Comparison of ENCODE assay signal across 25 cellular contexts in the genomic region with DNA sequence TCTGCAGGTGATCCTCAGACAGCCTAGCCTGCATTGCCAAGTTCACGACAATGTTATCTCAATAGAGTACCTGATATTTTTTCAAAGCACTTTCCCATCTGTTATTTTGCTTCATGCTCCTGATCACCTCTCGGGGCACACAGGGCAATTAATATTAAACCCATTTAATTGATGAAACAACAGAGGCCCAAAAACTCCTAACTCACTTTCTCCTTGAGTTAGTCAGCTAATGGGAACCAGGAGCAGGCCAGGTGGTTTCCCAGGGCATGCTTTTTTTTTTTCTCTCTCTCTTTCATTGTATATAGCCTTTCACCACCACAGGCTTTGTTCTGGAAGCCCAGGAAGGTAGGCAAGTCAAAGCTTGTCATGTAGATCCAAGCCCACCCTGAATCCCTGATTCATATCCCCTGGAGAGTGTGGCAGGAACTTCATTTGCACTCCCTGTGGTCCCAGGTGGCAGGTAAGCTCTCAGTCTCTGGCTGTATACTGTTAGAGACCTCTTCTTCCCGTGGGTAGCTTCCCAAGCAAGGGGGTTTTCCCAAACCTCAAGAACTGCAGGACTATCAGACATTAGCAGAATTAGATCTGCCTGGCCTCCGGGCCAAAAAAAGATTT. TPM values are rescaled to one million over a fixed set of nuclear protein-coding genes. Genes with fewer than 3 reads are reported as not detected.
"Had no signal": no experiment of that assay in that cellular context is flagged by ENCODE, and none has a peak within 500 bp of the region (broad histone marks: within the 10 kb centered on the region; RNA-seq: fewer than 3 reads in every experiment).

No MANE protein-coding gene starts in this region.

- H3K27ac Mint-ChIP-seq: activated CD4-positive, alpha-beta memory T cell treated with anti-CD3 and anti-CD28 coated beads for 36 hours; activated CD4-positive, alpha-beta T cell treated with anti-CD3 and anti-CD28 coated beads for 36 hours; activated naive CD8-positive, alpha-beta T cell; activated T-helper 1 cell treated with anti-CD3 and anti-CD28 coated beads, Interleukin-12 subunit alpha, Interleukin-12 subunit beta, Interleukin-2, Interleukin-4 antibody, amounts not matched to agents 30 ng/mL and 10 ng/mL and 1 ng/mL, durations not matched to agents 14 hours and 24 hours and 36 hours; endodermal cell; immature natural killer cell; naive thymus-derived CD4-positive, alpha-beta T cell; stimulated activated naive CD8-positive, alpha-beta T cell treated with anti-CD3 and anti-CD28 coated beads, Interleukin-15, Interleukin-2, amounts not matched to agents 100 ng/mL and 50 ng/mL, for 24 hours; T-helper 2 cell treated with Interferon-gamma antibody and Interleukin-4, amounts not matched to agents 5 μg/mL and 100 μg/mL, for 36 hours had no signal

- H3K27me3 ChIP-seq: heart left ventricle, ovary, transverse colon, uterus had no signal

- ATAC-seq: activated CD4-positive, alpha-beta T cell treated with anti-CD3 and anti-CD28 coated beads for 36 hours; heart left ventricle; naive thymus-derived CD4-positive, alpha-beta T cell; psoas muscle; right cardiac atrium had no signal

- H3K27me3 Mint-ChIP-seq: activated CD4-positive, alpha-beta memory T cell treated with anti-CD3 and anti-CD28 coated beads for 36 hours; activated CD4-positive, alpha-beta T cell treated with anti-CD3 and anti-CD28 coated beads for 36 hours; activated naive CD8-positive, alpha-beta T cell had no signal

- H3K9me3 ChIP-seq: heart left ventricle, ovary, psoas muscle, transverse colon, uterus had no signal

- FAIRE-seq: frontal cortex, TTC549 had no signal

- H3K4me1 ChIP-seq: psoas muscle, transverse colon, uterus had no signal

- H3K9me3 Mint-ChIP-seq: activated CD4-positive, alpha-beta memory T cell treated with anti-CD3 and anti-CD28 coated beads for 36 hours; activated T-helper 1 cell treated with anti-CD3 and anti-CD28 coated beads, Interleukin-12 subunit alpha, Interleukin-12 subunit beta, Interleukin-2, Interleukin-4 antibody, amounts not matched to agents 30 ng/mL and 10 ng/mL and 1 ng/mL, durations not matched to agents 14 hours and 24 hours and 36 hours; endodermal cell; immature natural killer cell; naive thymus-derived CD4-positive, alpha-beta T cell; stimulated activated naive CD8-positive, alpha-beta T cell treated with anti-CD3 and anti-CD28 coated beads, Interleukin-15, Interleukin-2, amounts not matched to agents 100 ng/mL and 50 ng/mL, for 24 hours; T-helper 2 cell treated with Interferon-gamma antibody and Interleukin-4, amounts not matched to agents 5 μg/mL and 100 μg/mL, for 36 hours had no signal

- H3K27ac ChIP-seq: heart left ventricle, ovary, psoas muscle, transverse colon, uterus had no signal

- DNase-seq: activated CD4-positive, alpha-beta memory T cell treated with anti-CD3 and anti-CD28 coated beads for 36 hours; activated CD4-positive, alpha-beta T cell treated with anti-CD3 and anti-CD28 coated beads for 36 hours; activated T-cell treated with anti-CD3 and anti-CD28 coated beads for 4 hours; amygdala; caudate nucleus; endodermal cell; heart left ventricle; immature natural killer cell; mesendoderm; naive thymus-derived CD4-positive, alpha-beta T cell; ovary; psoas muscle; right cardiac atrium; stimulated activated CD4-positive, alpha-beta T cell treated with anti-CD3 and anti-CD28 coated beads, Interleukin-2, amount 100 ng/mL, for 24 hours; transverse colon; uterus had no signal

- H3K4me3 Mint-ChIP-seq: activated CD4-positive, alpha-beta memory T cell treated with anti-CD3 and anti-CD28 coated beads for 36 hours; activated CD4-positive, alpha-beta T cell treated with anti-CD3 and anti-CD28 coated beads for 36 hours; activated naive CD8-positive, alpha-beta T cell; activated T-helper 1 cell treated with anti-CD3 and anti-CD28 coated beads, Interleukin-12 subunit alpha, Interleukin-12 subunit beta, Interleukin-2, Interleukin-4 antibody, amounts not matched to agents 30 ng/mL and 10 ng/mL and 1 ng/mL, durations not matched to agents 14 hours and 24 hours and 36 hours; endodermal cell; immature natural killer cell; naive thymus-derived CD4-positive, alpha-beta T cell; stimulated activated naive CD8-positive, alpha-beta T cell treated with anti-CD3 and anti-CD28 coated beads, Interleukin-15, Interleukin-2, amounts not matched to agents 100 ng/mL and 50 ng/mL, for 24 hours; T-helper 2 cell treated with Interferon-gamma antibody and Interleukin-4, amounts not matched to agents 5 μg/mL and 100 μg/mL, for 36 hours had no signal

- H3K4me1 Mint-ChIP-seq: immature natural killer cell had no signal

- H3K4me3 ChIP-seq: heart left ventricle, ovary, psoas muscle, transverse colon, uterus had no signal

- H3K36me3 ChIP-seq: heart left ventricle, ovary, transverse colon, uterus had no signal

- H3K36me3 Mint-ChIP-seq: activated CD4-positive, alpha-beta memory T cell treated with anti-CD3 and anti-CD28 coated beads for 36 hours; activated naive CD8-positive, alpha-beta T cell; immature natural killer cell; naive thymus-derived CD4-positive, alpha-beta T cell had no signal

RNA-seq across cellular contexts. Expression of a gene that starts 41.6 kb away (rescaled TPM):
- total RNA-seq: epithelial cell of proximal tubule, liver, skeletal muscle tissue had no signal
